In the genomic region with DNA sequence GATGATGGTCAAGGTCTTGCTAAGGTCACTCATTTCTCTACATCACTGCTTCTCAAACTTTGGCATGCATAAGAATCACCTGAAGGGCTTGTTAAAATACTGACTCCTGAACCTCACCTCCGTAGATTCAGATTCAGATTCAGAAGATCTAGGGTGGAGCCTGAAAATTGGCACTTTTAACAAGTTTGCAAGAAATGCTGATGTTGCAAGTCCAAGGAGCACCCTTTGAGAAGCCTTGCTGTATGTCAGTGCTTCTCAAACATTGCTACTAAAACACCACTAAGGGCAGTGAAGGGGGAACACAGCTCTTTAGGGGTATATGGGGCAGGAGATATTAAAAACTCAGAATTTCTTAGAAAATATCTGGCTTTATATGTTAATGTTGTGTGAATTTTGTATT, we compare ENCODE assay signal across 35 cellular contexts. TPM values are rescaled to one million over a fixed set of nuclear protein-coding genes. Genes with fewer than 3 reads are reported as not detected.
"Had no signal": no experiment of that assay in that cellular context is flagged by ENCODE, and none has a peak within 500 bp of the region (broad histone marks: within the 10 kb centered on the region; RNA-seq: fewer than 3 reads in every experiment).

No MANE protein-coding gene starts in this region.

- H3K27ac ChIP-seq: adrenal gland, body of pancreas, brain microvascular endothelial cell, breast epithelium, VCaP had no signal

- H3K36me3 ChIP-seq: adrenal gland, brain microvascular endothelial cell, breast epithelium had no signal

- H3K27me3 ChIP-seq: adrenal gland, body of pancreas, brain microvascular endothelial cell, breast epithelium had no signal

- DNase-seq: activated B cell treated with CpG ODN at 0.5 μM for 24 hours; activated CD4-positive, alpha-beta memory T cell treated with anti-CD3 and anti-CD28 coated beads for 36 hours; activated CD4-positive, alpha-beta T cell treated with anti-CD3 and anti-CD28 coated beads for 4 hours; activated CD4-positive, alpha-beta T cell treated with anti-CD3 and anti-CD28 coated beads, Interleukin-2, amount 10 ng/mL, durations not matched to agents 24 days and 14 days; activated CD4-positive, alpha-beta T cell treated with anti-CD3 and anti-CD28 coated beads, Interleukin-2, amount 50 U/mL, for 1 hour; activated CD4-positive, alpha-beta T cell treated with anti-CD3 and anti-CD28 coated beads, Interleukin-2, amount 50 U/mL, for 4 hours; activated CD4-positive, CD25-positive, alpha-beta regulatory T cell treated with anti-CD3 and anti-CD28 coated beads, Interleukin-2, amount 50 U/mL, for 72 hours; activated CD8-positive, alpha-beta memory T cell treated with anti-CD3 and anti-CD28 coated beads, Interleukin-2, amount 50 U/mL, for 4 hours; activated CD8-positive, alpha-beta T cell treated with anti-CD3 and anti-CD28 coated beads for 36 hours; activated effector memory CD4-positive, alpha-beta T cell treated with anti-CD3 and anti-CD28 coated beads, Interleukin-2, amount 50 U/mL, for 16 hours; activated gamma-delta T cell treated with Interleukin-2 at 50 U/mL for 16 hours; activated naive CD4-positive, alpha-beta T cell; activated naive CD4-positive, alpha-beta T cell treated with anti-CD3 and anti-CD28 coated beads for 36 hours; activated naive CD4-positive, alpha-beta T cell treated with anti-CD3 and anti-CD28 coated beads, Interleukin-2, amount 50 U/mL, for 16 hours; activated naive CD8-positive, alpha-beta T cell treated with anti-CD3 and anti-CD28 coated beads for 36 hours; activated T-cell treated with anti-CD3 and anti-CD28 coated beads for 4 hours; activated T-cell treated with anti-CD3 and anti-CD28 coated beads, Interleukin-2, amount 50 U/mL, for 1 hour; activated T-cell treated with anti-CD3 and anti-CD28 coated beads, Interleukin-2, amount 50 U/mL, for 4 hours; activated T-cell treated with anti-CD3 and anti-CD28 coated beads, Interleukin-2, amount 50 U/mL, for 72 hours; adrenal gland; amniotic stem cell; aorta; body of pancreas; brain microvascular endothelial cell; central memory CD4-positive, alpha-beta T cell; T-helper 2 cell; T-helper 9 cell had no signal

- H3K4me3 ChIP-seq: adrenal gland, body of pancreas, breast epithelium had no signal

- FAIRE-seq: astrocyte, TTC549 had no signal

- ATAC-seq: activated CD8-positive, alpha-beta T cell treated with anti-CD3 and anti-CD28 coated beads for 36 hours; activated naive CD4-positive, alpha-beta T cell treated with anti-CD3 and anti-CD28 coated beads, Interleukin-2, amount 50 U/mL, for 72 hours; activated T-cell treated with anti-CD3 and anti-CD28 coated beads, Interleukin-2, amount 50 U/mL, for 4 hours; activated T-cell treated with anti-CD3 and anti-CD28 coated beads, Interleukin-2, amount 50 U/mL, for 72 hours; activated T-helper 17 cell treated with anti-CD3 and anti-CD28 coated beads, Interleukin-2, amount 50 U/mL, for 72 hours; body of pancreas had no signal

- H3K4me1 ChIP-seq: adrenal gland, body of pancreas, breast epithelium had no signal

- H3K9me3 ChIP-seq: adrenal gland, body of pancreas, breast epithelium had no signal

RNA-seq across cellular contexts. Expression of a gene that starts 13.7 kb away (rescaled TPM):
- total RNA-seq: activated B cell treated with CpG ODN at 0.5 μM for 24 hours; activated CD4-positive, alpha-beta memory T cell treated with anti-CD3 and anti-CD28 coated beads for 36 hours; activated CD4-positive, alpha-beta T cell treated with anti-CD3 and anti-CD28 coated beads, Interleukin-2, amount 10 ng/mL, durations not matched to agents 24 days and 14 days; activated CD8-positive, alpha-beta memory T cell treated with anti-CD3 and anti-CD28 coated beads for 36 hours; activated CD8-positive, alpha-beta T cell treated with anti-CD3 and anti-CD28 coated beads for 36 hours; activated naive CD4-positive, alpha-beta T cell treated with anti-CD3 and anti-CD28 coated beads for 36 hours; activated naive CD4-positive, alpha-beta T cell treated with anti-CD3 and anti-CD28 coated beads, Interleukin-2, amount 50 U/mL, for 72 hours; activated naive CD8-positive, alpha-beta T cell treated with anti-CD3 and anti-CD28 coated beads for 36 hours; activated T-cell treated with anti-CD3 and anti-CD28 coated beads, Interleukin-2, amount 50 U/mL, for 4 hours; activated T-cell treated with anti-CD3 and anti-CD28 coated beads, Interleukin-2, amount 50 U/mL, for 72 hours; activated T-helper 1 cell treated with anti-CD3 and anti-CD28 coated beads, Interleukin-12 subunit alpha, Interleukin-12 subunit beta, Interleukin-2, Interleukin-4 antibody, amounts not matched to agents 30 ng/mL and 10 ng/mL and 1 ng/mL, durations not matched to agents 14 hours and 24 hours and 36 hours; activated T-helper 17 cell treated with anti-CD3 and anti-CD28 coated beads, Interleukin-2, amount 50 U/mL, for 72 hours; aorta; astrocyte; body of pancreas had no signal

RNA-seq across cellular contexts. Expression of a gene that starts 17.4 kb away (rescaled TPM):
- total RNA-seq: activated B cell treated with CpG ODN at 0.5 μM for 24 hours; activated CD4-positive, alpha-beta memory T cell treated with anti-CD3 and anti-CD28 coated beads for 36 hours; activated CD4-positive, alpha-beta T cell treated with anti-CD3 and anti-CD28 coated beads, Interleukin-2, amount 10 ng/mL, durations not matched to agents 24 days and 14 days; activated CD8-positive, alpha-beta memory T cell treated with anti-CD3 and anti-CD28 coated beads for 36 hours; activated CD8-positive, alpha-beta T cell treated with anti-CD3 and anti-CD28 coated beads for 36 hours; activated naive CD4-positive, alpha-beta T cell treated with anti-CD3 and anti-CD28 coated beads for 36 hours; activated naive CD4-positive, alpha-beta T cell treated with anti-CD3 and anti-CD28 coated beads, Interleukin-2, amount 50 U/mL, for 72 hours; activated naive CD8-positive, alpha-beta T cell treated with anti-CD3 and anti-CD28 coated beads for 36 hours; activated T-cell treated with anti-CD3 and anti-CD28 coated beads, Interleukin-2, amount 50 U/mL, for 4 hours; activated T-cell treated with anti-CD3 and anti-CD28 coated beads, Interleukin-2, amount 50 U/mL, for 72 hours; activated T-helper 1 cell treated with anti-CD3 and anti-CD28 coated beads, Interleukin-12 subunit alpha, Interleukin-12 subunit beta, Interleukin-2, Interleukin-4 antibody, amounts not matched to agents 30 ng/mL and 10 ng/mL and 1 ng/mL, durations not matched to agents 14 hours and 24 hours and 36 hours; activated T-helper 17 cell treated with anti-CD3 and anti-CD28 coated beads, Interleukin-2, amount 50 U/mL, for 72 hours; aorta; body of pancreas had no signal
